ENCODE assay signal across 1 cellular context in the genomic region with DNA sequence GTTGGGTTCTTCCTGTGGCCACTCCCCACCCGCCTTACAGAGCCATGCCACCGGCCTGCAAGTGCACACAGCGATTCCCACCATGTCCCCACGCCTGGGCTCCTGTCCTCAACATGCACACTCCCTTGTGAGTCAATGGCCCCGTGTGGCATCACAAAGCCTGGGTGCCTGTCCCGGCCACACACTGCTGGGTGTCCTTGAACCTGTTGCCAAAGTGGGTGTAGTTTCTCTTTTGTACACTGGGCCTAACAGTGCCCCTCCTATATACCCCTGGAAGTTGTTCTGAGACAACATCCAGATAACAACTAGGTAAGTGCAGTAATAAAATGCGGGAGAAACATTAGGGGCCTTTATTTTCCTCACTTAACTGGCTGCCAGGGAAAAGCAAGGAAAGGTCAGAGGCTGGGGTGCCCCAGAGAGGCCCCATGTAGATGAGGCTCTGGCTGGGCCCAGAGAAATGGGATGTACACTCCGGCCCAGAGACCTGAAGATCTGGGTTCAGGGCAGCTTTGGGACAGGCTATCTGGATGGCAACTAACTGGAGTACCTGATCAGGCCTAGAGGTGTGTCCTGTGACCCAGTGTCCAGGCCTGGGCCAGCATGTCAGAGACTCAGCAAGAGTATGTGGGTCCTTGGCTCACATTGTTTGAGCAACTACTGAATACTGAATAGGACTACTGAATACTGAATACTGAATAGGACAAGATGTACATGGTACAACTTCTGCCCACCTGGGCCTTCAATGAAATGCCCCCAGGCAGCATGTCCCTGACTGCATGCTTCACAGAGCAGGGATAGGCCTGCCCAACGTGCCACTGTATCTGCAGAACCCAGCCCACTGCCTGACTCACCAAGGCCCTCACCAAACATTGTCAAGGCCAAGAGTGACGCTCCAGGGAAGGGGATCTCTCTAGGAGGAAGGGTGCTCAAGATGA.
TF ChIP-seq lines count a peak whose summit lies in the region.

No MANE protein-coding gene starts in this region.

TF ChIP-seq in IMR-90, 13 proteins besides CTCF, POLR2A, EP300 and RAD21:
- TF ChIP-seq CHD1 (IDR thresholded peaks at IDR 0.05; ENCODE audit: low read depth, low read length) (no peak), MAZ (IDR thresholded peaks at IDR 0.05; ENCODE audit: borderline replicate concordance, low read depth, low read length) (no peak), RFX5 (IDR thresholded peaks at IDR 0.05; ENCODE audit: low read depth, low read length) (no peak), SMC3 (IDR thresholded peaks at IDR 0.05; ENCODE audit: low read depth, low read length) (no peak), BHLHE40 (IDR thresholded peaks at IDR 0.05; ENCODE audit: low read depth, low read length) (no peak), RCOR1 (IDR thresholded peaks at IDR 0.05; ENCODE audit: insufficient replicate concordance, low read length) (no peak), NFE2L2 (IDR thresholded peaks at IDR 0.05; ENCODE audit: low read depth, low read length) (no peak), CEBPB (IDR thresholded peaks at IDR 0.05; ENCODE audit: low read depth, low read length) (no peak), MXI1 (IDR thresholded peaks at IDR 0.05; ENCODE audit: borderline replicate concordance, low read depth, low read length) (no peak), MAFK (IDR thresholded peaks at IDR 0.05; ENCODE audit: low read depth, low read length) (no peak)
- TF ChIP-seq, protein P1, sequence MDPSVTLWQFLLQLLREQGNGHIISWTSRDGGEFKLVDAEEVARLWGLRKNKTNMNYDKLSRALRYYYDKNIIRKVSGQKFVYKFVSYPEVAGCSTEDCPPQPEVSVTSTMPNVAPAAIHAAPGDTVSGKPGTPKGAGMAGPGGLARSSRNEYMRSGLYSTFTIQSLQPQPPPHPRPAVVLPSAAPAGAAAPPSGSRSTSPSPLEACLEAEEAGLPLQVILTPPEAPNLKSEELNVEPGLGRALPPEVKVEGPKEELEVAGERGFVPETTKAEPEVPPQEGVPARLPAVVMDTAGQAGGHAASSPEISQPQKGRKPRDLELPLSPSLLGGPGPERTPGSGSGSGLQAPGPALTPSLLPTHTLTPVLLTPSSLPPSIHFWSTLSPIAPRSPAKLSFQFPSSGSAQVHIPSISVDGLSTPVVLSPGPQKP (IDR thresholded peaks at IDR 0.05; ENCODE audit: borderline replicate concordance, low read depth, low read length): no peak
- TF ChIP-seq, protein P2, sequence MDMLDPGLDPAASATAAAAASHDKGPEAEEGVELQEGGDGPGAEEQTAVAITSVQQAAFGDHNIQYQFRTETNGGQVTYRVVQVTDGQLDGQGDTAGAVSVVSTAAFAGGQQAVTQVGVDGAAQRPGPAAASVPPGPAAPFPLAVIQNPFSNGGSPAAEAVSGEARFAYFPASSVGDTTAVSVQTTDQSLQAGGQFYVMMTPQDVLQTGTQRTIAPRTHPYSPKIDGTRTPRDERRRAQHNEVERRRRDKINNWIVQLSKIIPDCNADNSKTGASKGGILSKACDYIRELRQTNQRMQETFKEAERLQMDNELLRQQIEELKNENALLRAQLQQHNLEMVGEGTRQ (IDR thresholded peaks at IDR 0.05; ENCODE audit: low read depth, low read length): no peak
